ENCODE assay signal across 8 cellular contexts in genomic region chr14:68789002-68789797, GRCh38. TPM values are rescaled to one million over a fixed set of nuclear protein-coding genes. Genes with fewer than 3 reads are reported as not detected.
A peak's percentile ranks its signal among the peaks of the same experiment; 100 is the strongest.
DNase-seq lines count a peak whose midpoint lies in the region; ATAC-seq and TF ChIP-seq lines count a peak whose summit lies in the region.

No MANE protein-coding gene starts in this region.

- H3K4me1 ChIP-seq in ES-I3 (ENCODE audit: insufficient read depth, low read length) (peaks cover 11% of the 10 kb centered on the region; the same call in 1 of the 2 replicates), right atrium auricular region (peaks cover 0 to 47% of the 10 kb centered on the region in 2 donors), rectal smooth muscle tissue (ENCODE audit: control insufficient read depth, insufficient read depth, low read length) (peaks cover 2% of the 10 kb centered on the region)

- H3K27me3 ChIP-seq in right atrium auricular region: no peaks in the 10 kb centered on the region
- no peaks in the 10 kb centered on the region for H3K27me3 ChIP-seq in rectal smooth muscle tissue (ENCODE audit: control insufficient read depth, insufficient read depth, low read length)

- peak overlapping the region; percentile 96 for H3K4me3 Mint-ChIP-seq in T-helper 17 cell

- ATAC-seq in T-helper 17 cell (peak; percentile 49), HG03460 (IDR thresholded peaks at IDR 0.05; ENCODE audit: unreplicated experiment) (no peak), HG03175 (IDR thresholded peaks at IDR 0.05; ENCODE audit: unreplicated experiment) (no peak)

- H3K9ac ChIP-seq in ES-I3 (ENCODE audit: low read depth, low read length) (peak overlapping the region; percentile 97; the same call in 1 of the 2 replicates), rectal smooth muscle tissue (ENCODE audit: low read length) (peak overlapping the region; percentile 98)

- peaks cover 60% of the 10 kb centered on the region for H3K4me1 Mint-ChIP-seq in T-helper 17 cell

- H3K36me3 ChIP-seq in ES-I3 (ENCODE audit: insufficient read depth, low read length) (peaks cover 21% of the 10 kb centered on the region), right atrium auricular region (peaks cover 52% of the 10 kb centered on the region), rectal smooth muscle tissue (ENCODE audit: control insufficient read depth, insufficient read depth, low read length) (peaks cover 39% of the 10 kb centered on the region)

- peak overlapping the region; percentile 83 to 94 for H3K4me3 ChIP-seq in right atrium auricular region
- H3K4me3 ChIP-seq in rectal smooth muscle tissue (ENCODE audit: low read length): peak overlapping the region; percentile 92

- DNase-seq in NAMALWA (ENCODE audit: low spot score) (peak; percentile 79), T-helper 17 cell (peak; percentile 76 to 83 (median 78)), amniotic stem cell (lab: John Stamatoyannopoulos, UW) (peak; percentile 52), right atrium auricular region (ENCODE audit: low spot score) (peak; percentile 91)

- H3K27ac ChIP-seq in right atrium auricular region (peak overlapping the region; percentile 100), rectal smooth muscle tissue (ENCODE audit: low read depth, low read length) (peak overlapping the region; percentile 100)

- peak overlapping the region; percentile 99 for H3K27ac Mint-ChIP-seq in T-helper 17 cell

- no peaks in the 10 kb centered on the region for H3K27me3 Mint-ChIP-seq in T-helper 17 cell

- H3K36me3 Mint-ChIP-seq in T-helper 17 cell (ENCODE audit: low read depth): peaks cover 24% of the 10 kb centered on the region

- TF ChIP-seq CTCF in right atrium auricular region (IDR thresholded peaks at IDR 0.05): peak; percentile 64 to 88

- H3K9me3 ChIP-seq in ES-I3 (ENCODE audit: control insufficient read depth, insufficient read depth, low read length): no peaks in the 10 kb centered on the region
- peaks cover 2% of the 10 kb centered on the region for H3K9me3 ChIP-seq in T-helper 17 cell (ENCODE audit: control insufficient read depth, low read length, poor library complexity, severe bottlenecking)
- no peaks in the 10 kb centered on the region for H3K9me3 ChIP-seq in right atrium auricular region

RNA-seq across cellular contexts. Expression of gene ZFP36L1, which starts 3.7 kb away (rescaled TPM):
- total RNA-seq in T-helper 17 cell (100 to 1,000 TPM; 217 to 257 TPM), right atrium auricular region (100 to 1,000 TPM in 1 of 2 donors, 10 to 100 TPM in 1; 66.6 to 276 TPM)
